23 cellular contexts compared by ENCODE assay signal in genomic region chr3:144743325-144743724, GRCh38.
"Had no signal": no experiment of that assay in that cellular context is flagged by ENCODE, and none has a peak within 500 bp of the region (broad histone marks: within the 10 kb centered on the region; RNA-seq: fewer than 3 reads in every experiment).

No MANE protein-coding gene starts in this region.

- H3K9ac ChIP-seq: neural progenitor cell had no signal

- DNase-seq: effector CD4-positive, alpha-beta T cell; endodermal cell; erythroblast; foreskin keratinocyte; kidney; left cardiac atrium; left ventricle myocardium inferior; lower lobe of right lung; occipital lobe; posterior cingulate gyrus; right cardiac atrium; stimulated activated CD4-positive, alpha-beta T cell treated with anti-CD3 and anti-CD28 coated beads, Interleukin-2, amount 100 ng/mL, for 48 hours; stimulated activated CD8-positive, alpha-beta memory T cell treated with anti-CD3 and anti-CD28 coated beads, Interleukin-4, amount 100 ng/mL, for 48 hours; stimulated activated naive CD8-positive, alpha-beta T cell treated with anti-CD3 and anti-CD28 coated beads, Interleukin-15, Interleukin-2, amounts not matched to agents 100 U/mL and 50 U/mL, for 24 hours; tibial artery; upper lobe of right lung had no signal

- H3K9me3 ChIP-seq: left ventricle myocardium inferior, lower lobe of right lung, suprapubic skin, tibial artery, upper lobe of right lung, vagina had no signal

- H3K4me1 ChIP-seq: foreskin keratinocyte, left ventricle myocardium inferior, lower lobe of right lung, neural progenitor cell, suprapubic skin, tibial artery, upper lobe of right lung, vagina had no signal

- H3K36me3 ChIP-seq: left ventricle myocardium inferior, lower lobe of right lung, neural progenitor cell, suprapubic skin, tibial artery, upper lobe of right lung, vagina had no signal

- H2AFZ ChIP-seq: neural progenitor cell had no signal

- H3K4me2 ChIP-seq: neural progenitor cell, smooth muscle cell had no signal

- ATAC-seq: foreskin keratinocyte; left cardiac atrium; lower lobe of right lung; natural killer cell treated with Interleukin-12 subunit alpha and Interleukin-12 subunit beta and Interleukin-15 and Interleukin-18, amount 100 ng/mL, for 72 hours; right cardiac atrium; stimulated activated effector memory CD8-positive, alpha-beta T cell treated with anti-CD3 and anti-CD28 coated beads, Interleukin-12 subunit alpha, Interleukin-12 subunit beta, amount 100 ng/mL, for 72 hours; stimulated activated naive CD8-positive, alpha-beta T cell treated with anti-CD3 and anti-CD28 coated beads, Interleukin-15, Interleukin-2, amounts not matched to agents 100 U/mL and 50 U/mL, for 24 hours; upper lobe of right lung had no signal

- H3K4me3 ChIP-seq: coronary artery, left ventricle myocardium inferior, lower lobe of right lung, neural progenitor cell, smooth muscle cell, suprapubic skin, tibial artery, upper lobe of right lung, vagina had no signal

- H3K27ac ChIP-seq: coronary artery, foreskin keratinocyte, left ventricle myocardium inferior, lower lobe of right lung, neural progenitor cell, suprapubic skin, tibial artery, upper lobe of right lung, vagina had no signal

- H3K27me3 ChIP-seq: foreskin keratinocyte, neural progenitor cell, suprapubic skin, tibial artery, upper lobe of right lung, vagina had no signal
